12 cellular contexts compared by ENCODE assay signal in genomic region chr19:5271145-5271544, GRCh38.
DNase-seq lines count a peak whose midpoint lies in the region; ATAC-seq and TF ChIP-seq lines count a peak whose summit lies in the region.
"Had no signal": no experiment of that assay in that cellular context is flagged by ENCODE, and none has a peak within 500 bp of the region (broad histone marks: within the 10 kb centered on the region; RNA-seq: fewer than 3 reads in every experiment).

No MANE protein-coding gene starts in this region.

- POLR2A ChIA-PET in OCI-LY7 (lab: Charles Lee) = no interaction called here

- no peak overlapping the region for H3K4me2 ChIP-seq in OCI-LY7 (ENCODE audit: low read length)

- no peaks in the 10 kb centered on the region for H3K79me2 ChIP-seq in OCI-LY7 (ENCODE audit: insufficient read depth, low read depth, low read length)

- H3K4me3 ChIP-seq in cardiac muscle cell = no peak overlapping the region
- no peak overlapping the region for H3K4me3 ChIP-seq in OCI-LY7 (ENCODE audit: low read depth, low read length, poor library complexity, severe bottlenecking)
- no peak overlapping the region for H3K4me3 ChIP-seq in thoracic aorta
- H3K4me3 ChIP-seq: left ventricle myocardium inferior had no signal

- ATAC-seq in Right ventricle myocardium inferior (no peak), esophagus mucosa (peak; percentile 39), thoracic aorta (ENCODE audit: insufficient number of reproducible peaks, low FRiP score, low read depth) (no peak)

- H3K27me3 ChIP-seq in cardiac muscle cell (no peaks in the 10 kb centered on the region), thoracic aorta (replicated peaks; ENCODE audit: insufficient read depth) (no peaks in the 10 kb centered on the region)

- H3K9me3 ChIP-seq in cardiac muscle cell (ENCODE audit: low read depth) (no peaks in the 10 kb centered on the region), OCI-LY7 (ENCODE audit: low read length) (no peaks in the 10 kb centered on the region), thoracic aorta (no peaks in the 10 kb centered on the region)
- H3K9me3 ChIP-seq: left ventricle myocardium inferior had no signal

- no peak overlapping the region for H2AFZ ChIP-seq in OCI-LY7 (ENCODE audit: low read length)

- DNase-seq in cardiac muscle cell (ENCODE audit: low read depth in 1 of 2, low spot score in 1 of 2) (no peak), Right ventricle myocardium inferior (ENCODE audit: missing footprints) (no peak), OCI-LY7 (ENCODE audit: low spot score) (no peak), thoracic aorta (ENCODE audit: low spot score) (no peak), NCI-H446 (lab: John Stamatoyannopoulos, UW) (no peak), HUDEP-2 (lab: John Stamatoyannopoulos, UW; ENCODE audit: unreplicated experiment in 76 of 76) (no peak), NCI-H1694 treated with DMSO at 0.1 percent for 48 hours (lab: John Stamatoyannopoulos, UW) (no peak)
- DNase-seq: activated CD4-positive, alpha-beta T cell treated with anti-CD3 and anti-CD28 coated beads for 1 hour; CD8-positive, alpha-beta memory T cell; left ventricle myocardium inferior; NCI-H345 had no signal

- TF ChIP-seq CTCF in cardiac muscle cell (IDR thresholded peaks at IDR 0.05; ENCODE audit: low read depth, low read length) (peak; percentile 19), OCI-LY7 (conservative IDR thresholded peaks at IDR 0.05; ENCODE audit: low read length) (peak; percentile 43), thoracic aorta (IDR thresholded peaks at IDR 0.05) (peak; percentile 10)

- H3K9me2 ChIP-seq in OCI-LY7 (ENCODE audit: insufficient read depth, low read length) = no peaks in the 10 kb centered on the region

- H3K27ac ChIP-seq in cardiac muscle cell (no peak overlapping the region), OCI-LY7 (ENCODE audit: low read depth, low read length, poor library complexity, severe bottlenecking) (no peak overlapping the region), thoracic aorta (no peak overlapping the region)
- H3K27ac ChIP-seq: left ventricle myocardium inferior had no signal

- intact Hi-C loops in Right ventricle myocardium inferior (cut with DNase I) (no loop called here), OCI-LY7 (cut with micrococcal nuclease; ENCODE audit: unreplicated experiment) (no loop called here)

- no peaks in the 10 kb centered on the region for H4K20me1 ChIP-seq in OCI-LY7 (ENCODE audit: insufficient read depth, low read length)

- CTCF ChIA-PET in OCI-LY7 (lab: Charles Lee; ENCODE audit: unreplicated experiment) = no interaction called here

- no TSS peak for BruUV-seq in OCI-LY7 (replicated peaks; lab: Mats Ljungman, UMichigan)

- H3K4me1 ChIP-seq in cardiac muscle cell (ENCODE audit: low read depth) (no peaks in the 10 kb centered on the region), OCI-LY7 (ENCODE audit: insufficient read depth, low read length, poor library complexity, severe bottlenecking) (peaks cover 15% of the 10 kb centered on the region), thoracic aorta (ENCODE audit: control insufficient read depth in 1 of 2, low read depth in 2 of 2) (no peaks in the 10 kb centered on the region)
- H3K4me1 ChIP-seq: left ventricle myocardium inferior had no signal

- H3K36me3 ChIP-seq in cardiac muscle cell (peaks cover 27% of the 10 kb centered on the region), OCI-LY7 (ENCODE audit: insufficient read depth, low read length) (peaks cover 23% of the 10 kb centered on the region), thoracic aorta (peaks cover 22% of the 10 kb centered on the region)
